ENCODE assay signal across 30 cellular contexts in the genomic region with DNA sequence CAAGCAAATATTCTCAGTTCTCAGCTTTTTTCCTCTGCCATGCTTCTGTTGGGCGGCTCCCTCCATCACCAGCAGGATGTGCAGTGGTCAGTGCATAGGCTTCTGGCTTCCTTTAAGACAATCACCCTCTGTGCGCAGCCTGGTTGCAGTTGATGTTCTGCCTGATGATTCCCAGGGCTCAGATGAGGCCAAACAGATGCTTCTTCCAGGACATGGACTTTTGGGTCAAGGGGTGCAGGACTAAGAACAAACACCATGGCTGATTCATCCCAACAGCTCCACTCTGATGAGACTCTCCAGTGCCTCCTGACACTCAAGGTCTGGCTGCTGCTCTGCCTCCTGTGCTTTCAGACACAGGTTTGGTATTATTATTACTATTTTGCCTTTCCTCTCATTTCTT.
"Had no signal": no experiment of that assay in that cellular context is flagged by ENCODE, and none has a peak within 500 bp of the region (broad histone marks: within the 10 kb centered on the region; RNA-seq: fewer than 3 reads in every experiment).

No MANE protein-coding gene starts in this region.

- ATAC-seq: activated CD4-positive, alpha-beta T cell treated with anti-CD3 and anti-CD28 coated beads for 36 hours; activated T-cell treated with anti-CD3 and anti-CD28 coated beads, Interleukin-2, amount 50 U/mL, for 4 hours; activated T-helper 17 cell treated with anti-CD3 and anti-CD28 coated beads, Interleukin-2, amount 50 U/mL, for 72 hours; esophagus mucosa; T-helper 17 cell had no signal

- H3K36me3 ChIP-seq: brain microvascular endothelial cell had no signal

- H3K27me3 ChIP-seq: brain microvascular endothelial cell had no signal

- H3K9me3 Mint-ChIP-seq: activated CD4-positive, alpha-beta T cell treated with anti-CD3 and anti-CD28 coated beads, Interleukin-2, amount 10 ng/mL, durations not matched to agents 24 days and 14 days; activated T-cell treated with anti-CD3 and anti-CD28 coated beads, Interleukin-2, amount 50 U/mL, for 4 hours; activated T-helper 17 cell treated with anti-CD3 and anti-CD28 coated beads, Interleukin-2, amount 50 U/mL, for 72 hours; central memory CD8-positive, alpha-beta T cell; dendritic cell treated with granulocyte-macrophage colony-stimulating factor and Interleukin-4, amounts not matched to agents 40 ng/mL and 50 ng/mL, for 4 days had no signal

- H3K4me1 Mint-ChIP-seq: activated CD4-positive, alpha-beta memory T cell treated with anti-CD3 and anti-CD28 coated beads, Interleukin-2, amount 10 ng/mL, durations not matched to agents 7 days and 5 days; activated CD4-positive, alpha-beta T cell treated with anti-CD3 and anti-CD28 coated beads, Interleukin-2, amount 10 ng/mL, durations not matched to agents 24 days and 14 days; activated T-helper 17 cell treated with anti-CD3 and anti-CD28 coated beads, Interleukin-2, amount 50 U/mL, for 72 hours; central memory CD8-positive, alpha-beta T cell had no signal

- FAIRE-seq: astrocyte, bronchial epithelial cell, frontal cortex had no signal

- H3K27me3 Mint-ChIP-seq: activated CD4-positive, alpha-beta memory T cell treated with anti-CD3 and anti-CD28 coated beads, Interleukin-2, amount 10 ng/mL, durations not matched to agents 7 days and 5 days had no signal

- H3K36me3 Mint-ChIP-seq: activated naive CD8-positive, alpha-beta T cell had no signal

- H3K27ac Mint-ChIP-seq: activated CD4-positive, alpha-beta memory T cell treated with anti-CD3 and anti-CD28 coated beads, Interleukin-2, amount 10 ng/mL, durations not matched to agents 7 days and 5 days; activated CD4-positive, alpha-beta T cell treated with anti-CD3 and anti-CD28 coated beads for 36 hours; activated CD4-positive, alpha-beta T cell treated with anti-CD3 and anti-CD28 coated beads, Interleukin-2, amount 10 ng/mL, durations not matched to agents 24 days and 14 days; activated naive CD8-positive, alpha-beta T cell; activated T-helper 17 cell treated with anti-CD3 and anti-CD28 coated beads, Interleukin-2, amount 50 U/mL, for 72 hours; dendritic cell treated with granulocyte-macrophage colony-stimulating factor and Interleukin-4, amounts not matched to agents 40 ng/mL and 50 ng/mL, for 4 days; endodermal cell; T-helper 17 cell had no signal

- H3K4me3 ChIP-seq: coronary artery, dorsolateral prefrontal cortex had no signal

- DNase-seq: activated CD4-positive, alpha-beta memory T cell treated with anti-CD3 and anti-CD28 coated beads, Interleukin-2, amount 10 ng/mL, durations not matched to agents 7 days and 5 days; activated CD4-positive, alpha-beta T cell treated with anti-CD3 and anti-CD28 coated beads for 36 hours; activated CD4-positive, alpha-beta T cell treated with anti-CD3 and anti-CD28 coated beads, Interleukin-2, amount 10 ng/mL, durations not matched to agents 24 days and 14 days; activated CD4-positive, CD25-positive, alpha-beta regulatory T cell; activated CD4-positive, CD25-positive, alpha-beta regulatory T cell treated with anti-CD3 and anti-CD28 coated beads, Interleukin-2, amount 50 U/mL, for 72 hours; activated CD8-positive, alpha-beta memory T cell treated with anti-CD3 and anti-CD28 coated beads, Interleukin-2, amount 50 U/mL, for 48 hours; activated effector memory CD4-positive, alpha-beta T cell treated with Interleukin-2 at 50 U/mL for 16 hours; activated gamma-delta T cell treated with Interleukin-2 at 50 U/mL for 16 hours; activated naive CD4-positive, alpha-beta T cell treated with anti-CD3 and anti-CD28 coated beads, Interleukin-2, amount 50 U/mL, for 16 hours; activated naive CD4-positive, alpha-beta T cell treated with Interleukin-2 at 50 U/mL for 16 hours; activated T-cell treated with anti-CD3 and anti-CD28 coated beads for 4 hours; activated T-cell treated with anti-CD3 and anti-CD28 coated beads, Interleukin-2, amount 50 U/mL, for 4 hours; amniotic stem cell; anterior cingulate cortex; brain microvascular endothelial cell; dorsolateral prefrontal cortex; effector memory CD4-positive, alpha-beta T cell; endodermal cell; head of caudate nucleus; T-helper 1 cell; T-helper 17 cell had no signal

- H3K4me3 Mint-ChIP-seq: activated CD4-positive, alpha-beta memory T cell treated with anti-CD3 and anti-CD28 coated beads, Interleukin-2, amount 10 ng/mL, durations not matched to agents 7 days and 5 days; activated CD4-positive, alpha-beta T cell treated with anti-CD3 and anti-CD28 coated beads for 36 hours; activated CD4-positive, alpha-beta T cell treated with anti-CD3 and anti-CD28 coated beads, Interleukin-2, amount 10 ng/mL, durations not matched to agents 24 days and 14 days; activated naive CD8-positive, alpha-beta T cell; activated T-cell treated with anti-CD3 and anti-CD28 coated beads, Interleukin-2, amount 50 U/mL, for 4 hours; activated T-helper 17 cell treated with anti-CD3 and anti-CD28 coated beads, Interleukin-2, amount 50 U/mL, for 72 hours; central memory CD8-positive, alpha-beta T cell; dendritic cell treated with granulocyte-macrophage colony-stimulating factor and Interleukin-4, amounts not matched to agents 40 ng/mL and 50 ng/mL, for 4 days; endodermal cell; T-helper 17 cell had no signal

- H3K27ac ChIP-seq: brain microvascular endothelial cell, coronary artery, dorsolateral prefrontal cortex had no signal
